Comparison of ENCODE assay signal across 1 cellular context in genomic region chr20:52204136-52204535, GRCh38.
TF ChIP-seq lines count a peak whose summit lies in the region.

No MANE protein-coding gene starts in this region.

TF ChIP-seq in GM23338, 12 proteins besides CTCF, POLR2A, EP300 and RAD21 (continued from another document):
- TF ChIP-seq, protein P1, sequence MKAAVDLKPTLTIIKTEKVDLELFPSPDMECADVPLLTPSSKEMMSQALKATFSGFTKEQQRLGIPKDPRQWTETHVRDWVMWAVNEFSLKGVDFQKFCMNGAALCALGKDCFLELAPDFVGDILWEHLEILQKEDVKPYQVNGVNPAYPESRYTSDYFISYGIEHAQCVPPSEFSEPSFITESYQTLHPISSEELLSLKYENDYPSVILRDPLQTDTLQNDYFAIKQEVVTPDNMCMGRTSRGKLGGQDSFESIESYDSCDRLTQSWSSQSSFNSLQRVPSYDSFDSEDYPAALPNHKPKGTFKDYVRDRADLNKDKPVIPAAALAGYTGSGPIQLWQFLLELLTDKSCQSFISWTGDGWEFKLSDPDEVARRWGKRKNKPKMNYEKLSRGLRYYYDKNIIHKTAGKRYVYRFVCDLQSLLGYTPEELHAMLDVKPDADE (IDR thresholded peaks at IDR 0.05) = no peak
